In the genomic region with DNA sequence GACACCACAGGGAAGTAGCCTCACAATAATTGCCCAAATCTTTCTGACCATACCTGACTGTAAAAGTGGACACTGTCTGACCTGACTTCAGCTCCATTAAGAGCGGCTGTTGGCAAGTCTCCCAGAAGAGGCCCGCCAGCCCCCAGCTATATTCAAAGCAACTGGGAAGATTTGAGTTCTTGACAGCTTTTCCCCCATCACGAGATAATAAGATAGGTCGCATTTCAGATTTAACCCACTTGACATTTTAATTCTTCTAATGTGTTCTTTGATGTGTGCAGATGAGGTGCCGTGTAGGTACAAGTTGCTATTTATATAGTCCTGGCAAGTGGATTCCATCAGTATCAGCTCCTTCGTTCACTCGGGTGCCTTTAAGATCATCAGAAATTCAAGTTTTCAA, we compare ENCODE assay signal across 26 cellular contexts.
"Had no signal": no experiment of that assay in that cellular context is flagged by ENCODE, and none has a peak within 500 bp of the region (broad histone marks: within the 10 kb centered on the region; RNA-seq: fewer than 3 reads in every experiment).

No MANE protein-coding gene starts in this region.

- H3K4me3 Mint-ChIP-seq: mesothelial cell of epicardium; naive B cell; natural killer cell; nephron progenitor cell; stimulated activated naive B cell treated with anti-CD40 and anti-IgM and Interleukin-4, amounts not matched to agents 10 μg/mL and 1 μg/mL and 100 μg/mL, for 72 hours had no signal

- H3K4me3 ChIP-seq: hepatocyte, left ventricle myocardium inferior, lung, ovary, skin epidermis, stomach, testis, tibial artery, upper lobe of right lung had no signal

- H3K36me3 ChIP-seq: left ventricle myocardium inferior, ovary, stomach, tibial artery, upper lobe of right lung had no signal

- DNase-seq: islet precursor cell; left ventricle myocardium inferior; mesendoderm; naive B cell; natural killer cell; nephron progenitor cell; ovary; retina; right cardiac atrium; stimulated activated CD4-positive, alpha-beta T cell treated with anti-CD3 and anti-CD28 coated beads, Interleukin-12 subunit alpha, Interleukin-12 subunit beta, amount 100 ng/mL, for 4 hours; stimulated activated CD4-positive, alpha-beta T cell treated with anti-CD3 and anti-CD28 coated beads, Interleukin-15, amount 100 ng/mL, for 24 hours; stimulated activated CD4-positive, alpha-beta T cell treated with anti-CD3 and anti-CD28 coated beads, Interleukin-2, amount 100 ng/mL, for 24 hours; stimulated activated CD4-positive, alpha-beta T cell treated with anti-CD3 and anti-CD28 coated beads, Interleukin-4, amount 100 ng/mL, for 1 hour; stimulated activated naive B cell treated with anti-CD40 and anti-IgM and Interleukin-4, amounts not matched to agents 10 μg/mL and 1 μg/mL and 100 μg/mL, for 72 hours; stimulated activated naive CD8-positive, alpha-beta T cell treated with anti-CD3 and anti-CD28 coated beads, Interleukin-15, Interleukin-2, amounts not matched to agents 100 U/mL and 50 U/mL, for 24 hours; stomach; testis; tibial artery; trophoblast cell; upper lobe of right lung had no signal

- H3K36me3 Mint-ChIP-seq: mesothelial cell of epicardium; naive B cell; natural killer cell; stimulated activated naive B cell treated with anti-CD40 and anti-IgM and Interleukin-4, amounts not matched to agents 10 μg/mL and 1 μg/mL and 100 μg/mL, for 72 hours had no signal

- H3K27me3 ChIP-seq: hepatocyte, ovary, stomach, testis, tibial artery had no signal

- ATAC-seq: natural killer cell; right cardiac atrium; sciatic nerve; stimulated activated naive B cell treated with anti-CD40 and anti-IgM and Interleukin-4, amounts not matched to agents 10 μg/mL and 1 μg/mL and 100 μg/mL, for 72 hours; stimulated activated naive CD8-positive, alpha-beta T cell treated with anti-CD3 and anti-CD28 coated beads, Interleukin-15, Interleukin-2, amounts not matched to agents 100 U/mL and 50 U/mL, for 24 hours; upper lobe of right lung had no signal

- H3K27ac Mint-ChIP-seq: mesothelial cell of epicardium; naive B cell; natural killer cell; nephron progenitor cell; progenitor cell of endocrine pancreas; stimulated activated naive B cell treated with anti-CD40 and anti-IgM and Interleukin-4, amounts not matched to agents 10 μg/mL and 1 μg/mL and 100 μg/mL, for 72 hours had no signal

- H3K27ac ChIP-seq: hepatocyte, left ventricle myocardium inferior, ovary, skin epidermis, stomach, testis, tibial artery, upper lobe of right lung had no signal

- H3K27me3 Mint-ChIP-seq: stimulated activated naive B cell treated with anti-CD40 and anti-IgM and Interleukin-4, amounts not matched to agents 10 μg/mL and 1 μg/mL and 100 μg/mL, for 72 hours had no signal

- H3K4me1 ChIP-seq: left ventricle myocardium inferior, stomach, testis, tibial artery, upper lobe of right lung had no signal

- H3K4me1 Mint-ChIP-seq: naive B cell; natural killer cell; stimulated activated naive B cell treated with anti-CD40 and anti-IgM and Interleukin-4, amounts not matched to agents 10 μg/mL and 1 μg/mL and 100 μg/mL, for 72 hours had no signal

- H3K9me3 ChIP-seq: left ventricle myocardium inferior, ovary, stomach, testis, tibial artery, upper lobe of right lung had no signal
